Comparison of ENCODE assay signal across 16 cellular contexts in the genomic region with DNA sequence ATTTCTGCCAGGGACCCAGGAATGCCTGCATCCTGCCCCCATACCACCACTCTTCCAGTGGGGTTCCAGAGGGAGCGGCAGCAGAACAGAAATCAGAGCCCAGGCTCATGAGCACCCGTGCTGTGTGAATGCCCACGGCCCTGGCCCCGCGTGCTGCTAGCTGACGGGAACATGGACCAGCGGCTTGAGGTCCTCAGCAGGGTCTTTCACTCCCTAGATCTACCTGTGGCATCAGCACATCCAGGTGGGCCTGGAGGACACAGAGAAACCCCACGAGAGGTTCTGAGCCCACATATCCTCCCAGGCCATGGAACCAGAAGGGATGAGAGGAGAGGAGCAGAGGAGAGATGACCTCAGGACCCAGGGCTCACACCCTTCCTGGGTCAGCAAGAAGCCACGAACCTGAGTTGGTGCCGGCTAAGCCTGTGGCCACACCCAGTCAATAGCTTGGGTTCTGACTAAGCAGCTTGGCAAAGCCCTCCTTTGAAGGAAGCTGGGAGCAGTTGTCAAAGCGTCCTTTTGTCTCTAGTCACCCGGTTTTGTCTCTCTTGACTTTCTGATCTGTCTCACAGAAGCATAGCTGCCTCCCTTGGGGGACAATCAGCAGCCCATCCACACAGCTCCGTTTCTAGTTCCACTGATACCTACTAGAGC.
"Had no signal": no experiment of that assay in that cellular context is flagged by ENCODE, and none has a peak within 500 bp of the region (broad histone marks: within the 10 kb centered on the region; RNA-seq: fewer than 3 reads in every experiment).

No MANE protein-coding gene starts in this region.

- H3K4me3 ChIP-seq: colonic mucosa, gastroesophageal sphincter, heart right ventricle, lung, pancreas had no signal

- H3K4me1 ChIP-seq: colonic mucosa, pancreas had no signal

- DNase-seq: activated B cell treated with CpG ODN at 0.5 μM for 24 hours; activated CD4-positive, alpha-beta T cell treated with anti-CD3 and anti-CD28 coated beads, Interleukin-2, amount 10 ng/mL, durations not matched to agents 24 days and 14 days; activated CD8-positive, alpha-beta memory T cell treated with anti-CD3 and anti-CD28 coated beads, Interleukin-2, amount 50 U/mL, for 4 hours; activated CD8-positive, alpha-beta T cell treated with anti-CD3 and anti-CD28 coated beads, Interleukin-2, amount 10 ng/mL, durations not matched to agents 7 days and 5 days; activated gamma-delta T cell; activated T-cell treated with anti-CD3 and anti-CD28 coated beads, Interleukin-2, amount 50 U/mL, for 48 hours; caudate nucleus; colonic mucosa; heart right ventricle; left colon; pancreas; stimulated activated CD4-positive, alpha-beta T cell treated with anti-CD3 and anti-CD28 coated beads, Interleukin-2, amount 100 ng/mL, for 48 hours had no signal

- H3K9me3 ChIP-seq: colonic mucosa, gastroesophageal sphincter, heart right ventricle, pancreas had no signal

- H3K36me3 ChIP-seq: colonic mucosa, gastroesophageal sphincter, heart right ventricle, pancreas had no signal

- FAIRE-seq: pancreas had no signal

- H3K27me3 ChIP-seq: colonic mucosa, gastroesophageal sphincter, pancreas had no signal

- ATAC-seq: activated CD8-positive, alpha-beta T cell treated with anti-CD3 and anti-CD28 coated beads, Interleukin-2, amount 10 ng/mL, durations not matched to agents 7 days and 5 days; activated naive CD4-positive, alpha-beta T cell treated with anti-CD3 and anti-CD28 coated beads, Interleukin-2, amount 50 U/mL, for 72 hours; gastroesophageal sphincter; heart right ventricle; left colon; pancreas; stimulated activated memory B cell treated with anti-CD40 and anti-IgM and Interleukin-4, amounts not matched to agents 10 μg/mL and 1 μg/mL and 100 μg/mL, for 72 hours had no signal

- H3K27ac ChIP-seq: colonic mucosa, gastroesophageal sphincter, heart right ventricle, pancreas had no signal
